ENCODE assay signal across 15 cellular contexts in the genomic region with DNA sequence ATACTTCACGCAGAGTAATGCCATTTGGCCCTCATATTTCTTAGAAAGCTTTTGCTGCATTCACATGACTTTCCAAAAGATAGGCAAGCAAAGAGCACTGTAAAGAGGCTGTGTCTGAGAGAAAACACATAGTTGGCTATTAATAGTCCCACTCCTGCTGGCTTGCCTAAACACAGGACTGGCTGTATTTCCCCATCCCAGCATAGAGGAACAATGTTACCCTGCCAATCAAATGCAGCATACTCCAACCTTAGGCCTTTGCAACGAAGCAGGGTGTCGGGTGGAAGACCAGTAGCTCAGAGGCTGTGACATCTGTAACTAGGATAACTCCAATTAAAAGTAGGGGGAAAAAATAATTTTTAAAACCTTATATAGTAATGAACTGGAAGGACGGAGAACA.
DNase-seq lines count a peak whose midpoint lies in the region; ATAC-seq, FAIRE-seq and TF ChIP-seq lines count a peak whose summit lies in the region.
"Had no signal": no experiment of that assay in that cellular context is flagged by ENCODE, and none has a peak within 500 bp of the region (broad histone marks: within the 10 kb centered on the region; RNA-seq: fewer than 3 reads in every experiment).

No MANE protein-coding gene starts in this region.

- peaks cover 7% of the 10 kb centered on the region for H4K20me1 ChIP-seq in astrocyte (ENCODE audit: insufficient read depth, low read length)

- peak overlapping the region; percentile 1 for H3K27ac Mint-ChIP-seq in astrocyte (ENCODE audit: unreplicated experiment)
- H3K27ac Mint-ChIP-seq: activated CD4-positive, alpha-beta T cell treated with anti-CD3 and anti-CD28 coated beads, Interleukin-2, amount 10 ng/mL, durations not matched to agents 24 days and 14 days; stimulated activated naive CD8-positive, alpha-beta T cell treated with anti-CD3 and anti-CD28 coated beads, Interleukin-15, amount 100 ng/mL, for 72 hours had no signal

- DNase-seq in HuH-7.5 (ENCODE audit: low spot score) (peak; percentile 12), astrocyte (ENCODE audit: low read depth) (peak; percentile 34), left ventricle myocardium superior (no peak), sigmoid colon (peak; percentile 73), NCI-H1930 (lab: John Stamatoyannopoulos, UW) (no peak)
- DNase-seq in stimulated activated CD4-positive, alpha-beta T cell treated with anti-CD3 and anti-CD28 coated beads, Interleukin-4, amount 100 ng/mL, for 4 hours, result no peak
- DNase-seq: activated CD4-positive, alpha-beta T cell treated with anti-CD3 and anti-CD28 coated beads, Interleukin-2, amount 10 ng/mL, durations not matched to agents 24 days and 14 days; activated effector memory CD4-positive, alpha-beta T cell treated with anti-CD3 and anti-CD28 coated beads, Interleukin-2, amount 50 U/mL, for 16 hours; dermis blood vessel endothelial cell; NCI-H774; stimulated activated naive CD8-positive, alpha-beta T cell treated with anti-CD3 and anti-CD28 coated beads, Interleukin-15, amount 100 ng/mL, for 72 hours had no signal

- H3K79me2 ChIP-seq in astrocyte (ENCODE audit: insufficient read depth, low read length), result no peaks in the 10 kb centered on the region

- H3K36me3 ChIP-seq in astrocyte (ENCODE audit: insufficient read depth, low read length) (no peaks in the 10 kb centered on the region), sigmoid colon (no peaks in the 10 kb centered on the region)
- H3K36me3 ChIP-seq: HAP-1 had no signal

- whole genome bisulfite sequencing in sigmoid colon, 2 donors, result 80 to 90% methylated on average over 4 of the region's 4 CpGs

- no peak overlapping the region for H3K4me2 ChIP-seq in astrocyte (ENCODE audit: low read length)

- peaks cover 42% of the 10 kb centered on the region for H3K4me1 Mint-ChIP-seq in astrocyte (ENCODE audit: low read depth, unreplicated experiment)
- H3K4me1 Mint-ChIP-seq: CD14-positive monocyte had no signal

- ATAC-seq in left ventricle myocardium superior (peak; percentile 94), GM18861 (IDR thresholded peaks at IDR 0.05; ENCODE audit: unreplicated experiment) (no peak), GM21723 (IDR thresholded peaks at IDR 0.05; ENCODE audit: unreplicated experiment) (no peak)
- ATAC-seq: stimulated activated naive CD8-positive, alpha-beta T cell treated with anti-CD3 and anti-CD28 coated beads, Interleukin-15, amount 100 ng/mL, for 72 hours had no signal

- H3K9me3 ChIP-seq in astrocyte (ENCODE audit: insufficient read depth, low read depth, low read length) (no peaks in the 10 kb centered on the region), sigmoid colon (no peaks in the 10 kb centered on the region)
- H3K9me3 ChIP-seq: HAP-1 had no signal

- TF ChIP-seq EP300 in sigmoid colon (IDR thresholded peaks at IDR 0.05), result peak in 1 of 4 donors; percentile 45

- no peak for TF ChIP-seq POLR2A in sigmoid colon (IDR thresholded peaks at IDR 0.05)

- intact Hi-C loops in left ventricle myocardium superior (cut with micrococcal nuclease) (no loop called here), sigmoid colon (cut with DNase I) (no loop called here)

- H3K36me3 Mint-ChIP-seq in astrocyte (ENCODE audit: low read depth, unreplicated experiment), result peaks cover 10% of the 10 kb centered on the region
- H3K36me3 Mint-ChIP-seq: CD14-positive monocyte had no signal

- no peak overlapping the region for H2AFZ ChIP-seq in astrocyte (ENCODE audit: low read depth, low read length)

- no peaks in the 10 kb centered on the region for H3K27me3 Mint-ChIP-seq in astrocyte (ENCODE audit: low read depth, unreplicated experiment)
- H3K27me3 Mint-ChIP-seq: activated CD4-positive, alpha-beta T cell treated with anti-CD3 and anti-CD28 coated beads, Interleukin-2, amount 10 ng/mL, durations not matched to agents 24 days and 14 days; stimulated activated naive CD8-positive, alpha-beta T cell treated with anti-CD3 and anti-CD28 coated beads, Interleukin-15, amount 100 ng/mL, for 72 hours had no signal

- no peak for FAIRE-seq in astrocyte (lab: Jason Lieb, UNC)

- no peaks in the 10 kb centered on the region for H3K27me3 ChIP-seq in astrocyte (ENCODE audit: insufficient read depth, low read length)
- H3K27me3 ChIP-seq in sigmoid colon, result no peaks in the 10 kb centered on the region

- H3K9me3 Mint-ChIP-seq in astrocyte (ENCODE audit: unreplicated experiment), result no peaks in the 10 kb centered on the region
- H3K9me3 Mint-ChIP-seq: activated CD4-positive, alpha-beta T cell treated with anti-CD3 and anti-CD28 coated beads, Interleukin-2, amount 10 ng/mL, durations not matched to agents 24 days and 14 days; stimulated activated naive CD8-positive, alpha-beta T cell treated with anti-CD3 and anti-CD28 coated beads, Interleukin-15, amount 100 ng/mL, for 72 hours had no signal

- H3K4me3 Mint-ChIP-seq in astrocyte (ENCODE audit: unreplicated experiment), result peak overlapping the region; percentile 15
- H3K4me3 Mint-ChIP-seq: activated CD4-positive, alpha-beta T cell treated with anti-CD3 and anti-CD28 coated beads, Interleukin-2, amount 10 ng/mL, durations not matched to agents 24 days and 14 days; CD14-positive monocyte; stimulated activated naive CD8-positive, alpha-beta T cell treated with anti-CD3 and anti-CD28 coated beads, Interleukin-15, amount 100 ng/mL, for 72 hours had no signal

- no peak overlapping the region for H3K27ac ChIP-seq in astrocyte (ENCODE audit: low read depth, low read length)
- H3K27ac ChIP-seq in sigmoid colon, result peak overlapping the region; percentile 48 to 74 (median 60)

- TF ChIP-seq CTCF in astrocyte (IDR thresholded peaks at IDR 0.05; ENCODE audit: insufficient read depth, low read depth, low read length) (no peak), sigmoid colon (IDR thresholded peaks at IDR 0.05) (no peak)

- H3K4me1 ChIP-seq in astrocyte (ENCODE audit: insufficient read depth, low read length) (no peaks in the 10 kb centered on the region), sigmoid colon (peaks cover 0 to 45% (median 39%) of the 10 kb centered on the region in 4 donors)

- no peak overlapping the region for H3K9ac ChIP-seq in astrocyte (ENCODE audit: low read length)

- H3K4me3 ChIP-seq in astrocyte (ENCODE audit: insufficient read depth, low read depth, low read length) (no peak overlapping the region), sigmoid colon (peak overlapping the region in 2 of 4 donors; percentile 4 to 5)
- H3K4me3 ChIP-seq: HAP-1 had no signal

Comparison
In these comparisons a context has a peak if more than half of its experiments do, and no peak if none do; other contexts are left out.
1. DNase-seq: peak in HuH-7.5 (single experiment), astrocyte (single experiment) and sigmoid colon (single experiment); none in left ventricle myocardium superior (single experiment), stimulated activated CD4-positive, alpha-beta T cell treated with anti-CD3 and anti-CD28 coated beads, Interleukin-4, amount 100 ng/mL, for 4 hours (0 of 2) and NCI-H1930 (0 of 2).